ENCODE assay signal across 8 cellular contexts in genomic region chr1:26275580-26276431, GRCh38. TPM values are rescaled to one million over a fixed set of nuclear protein-coding genes. Genes with fewer than 3 reads are reported as not detected.
DNase-seq lines count a peak whose midpoint lies in the region; ATAC-seq and TF ChIP-seq lines count a peak whose summit lies in the region.

No MANE protein-coding gene starts in this region.

- DNase-seq in A673 (ENCODE audit: low spot score) (peak; percentile 94), GM13977 (ENCODE audit: low spot score) (peak; percentile 76), NCI-H2029 (lab: John Stamatoyannopoulos, UW) (peak; percentile 47), cardiac fibroblast (ENCODE audit: low read depth in 2 of 2) (peak; percentile 95 to 99), islet precursor cell (peak; percentile 91), smooth muscle cell of the brain vasculature (ENCODE audit: low read depth, low spot score) (peak; percentile 73)

- intact Hi-C loops in A673 (cut with micrococcal nuclease; ENCODE audit: unreplicated experiment): loop anchor here (5.0 kb wide), 1 partner anchor 39 kb away; no protein-coding TSS in a partner anchor

- peak; percentile 71 for TF ChIP-seq CTCF in A673 (conservative IDR thresholded peaks at IDR 0.05; ENCODE audit: low read depth, low read length)
- TF ChIP-seq CTCF in GM13977 (IDR thresholded peaks at IDR 0.05; ENCODE audit: extremely low read depth, insufficient read depth, missing control alignments): peak; percentile 83
- TF ChIP-seq CTCF in VCaP (conservative IDR thresholded peaks at IDR 0.05): peak; percentile 84
- peak; percentile 80 for TF ChIP-seq CTCF in cardiac fibroblast (IDR thresholded peaks at IDR 0.05; ENCODE audit: low read depth, low read length)

- H3K4me3 ChIP-seq in A673 (ENCODE audit: low read depth, low read length, poor library complexity, severe bottlenecking) (no peak overlapping the region), cardiac fibroblast (replicated peaks in 1 of 2; ENCODE audit: low read depth in 2 of 2, low read length in 2 of 2) (no peak overlapping the region)

- ATAC-seq in GM19452 (IDR thresholded peaks at IDR 0.05; ENCODE audit: unreplicated experiment): no peak

- no peaks in the 10 kb centered on the region for H3K9me3 ChIP-seq in A673 (ENCODE audit: low read depth, low read length, poor library complexity, severe bottlenecking)

- H3K4me1 ChIP-seq in A673 (ENCODE audit: insufficient read depth, low read length, poor library complexity, severe bottlenecking): peaks cover 38% of the 10 kb centered on the region

- peaks cover 47% of the 10 kb centered on the region for H3K36me3 ChIP-seq in A673 (ENCODE audit: insufficient read depth, low read length, poor library complexity, severe bottlenecking)

- CTCF ChIA-PET in A673 (lab: Charles Lee): interaction anchor here (0.5 to 1.6 kb wide), 6 partner anchors 9 to 171 kb away, joined by 3 to 9 read pairs (median 4); partner anchors contain the start of gene CEP85

- no peaks in the 10 kb centered on the region for H3K27me3 ChIP-seq in A673 (replicated peaks; ENCODE audit: insufficient read depth, low read depth, low read length, poor library complexity)

- BruUV-seq in A673 (replicated peaks; lab: Mats Ljungman, UMichigan): no TSS peak

- POLR2A ChIA-PET in A673 (lab: Charles Lee; ENCODE audit: low non-redundant PET): interaction anchor here (0.7 kb wide), 1 partner anchor 106 kb away, joined by 5 read pairs; no protein-coding TSS in a partner anchor

- H3K27ac ChIP-seq in A673 (ENCODE audit: low read depth, low read length, poor library complexity, severe bottlenecking) (peak overlapping the region; percentile 75), VCaP (peak overlapping the region; percentile 77)

- in situ Hi-C loops in GM13977 (cut with MboI; ENCODE audit: low pct_unique_long_range_greater_than_20kb, low sequenced_read_pairs, unreplicated experiment): no loop called here

RNA-seq across cellular contexts. Expression of gene SH3BGRL3, which starts 4.1 kb away (rescaled TPM):
- total RNA-seq in A673 (2021): 133 and 138 TPM in 2 replicates

RNA-seq across cellular contexts. Expression of gene UBXN11, which starts 30.6 kb away (rescaled TPM):
- 22.1 and 25.4 TPM in 2 replicates for total RNA-seq in A673 (2021)

RNA-seq across cellular contexts. Expression of gene CEP85, which starts 41.8 kb away (rescaled TPM):
- total RNA-seq in A673 (2021): 51.3 and 51.5 TPM in 2 replicates

RNA-seq across cellular contexts. Expression of gene CD52, which starts 42.0 kb away (rescaled TPM):
- total RNA-seq in A673 (2021): not detected in 2 replicates

Comparison
In these comparisons a context has a peak if more than half of its experiments do, and no peak if none do; other contexts are left out.
1. DNase-seq: peak in every context shown above with its lines; median percentile 97 in cardiac fibroblast; 94 in A673; 91 in islet precursor cell; 76 in GM13977; 73 in smooth muscle cell of the brain vasculature; 47 in NCI-H2029.